ENCODE assay signal across 8 cellular contexts in the genomic region with DNA sequence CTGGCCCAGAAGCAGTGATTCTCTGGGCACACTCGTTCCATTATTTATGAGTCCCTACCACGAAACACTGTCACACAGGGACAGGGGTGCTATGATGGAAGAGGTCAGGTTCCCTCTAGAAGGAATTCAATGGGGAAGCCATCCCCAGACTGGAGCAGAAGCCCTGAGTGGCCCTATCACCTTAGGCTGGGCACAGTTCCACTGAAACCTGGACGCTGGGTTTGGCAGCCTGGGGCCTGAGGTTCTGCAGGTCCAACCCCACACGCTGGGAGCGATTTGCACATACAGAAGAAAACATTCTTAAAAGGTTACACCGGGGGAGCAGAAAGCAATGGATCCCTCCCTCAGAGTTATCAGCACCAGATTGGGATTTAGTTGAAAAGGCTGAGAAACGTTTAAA.
"Had no signal": no experiment of that assay in that cellular context is flagged by ENCODE, and none has a peak within 500 bp of the region (broad histone marks: within the 10 kb centered on the region; RNA-seq: fewer than 3 reads in every experiment).

No MANE protein-coding gene starts in this region.

- H2AFZ ChIP-seq: GM23248 had no signal

- H3K9me3 Mint-ChIP-seq: HFFc6 had no signal

- H3K27ac ChIP-seq: GM23248 had no signal

- H3K4me1 ChIP-seq: HAP-1 had no signal

- H3K27ac Mint-ChIP-seq: HFFc6 had no signal

- H3K9ac ChIP-seq: GM23248 had no signal

- DNase-seq: GM23248, GOT3, H7, HFFc6, KG1 had no signal

- H3K9me3 ChIP-seq: HAP-1 had no signal

- ATAC-seq: HCT116, K562 had no signal

- H3K4me3 ChIP-seq: GM23248, HAP-1, K562 had no signal
